ENCODE assay signal across 28 cellular contexts in the genomic region with DNA sequence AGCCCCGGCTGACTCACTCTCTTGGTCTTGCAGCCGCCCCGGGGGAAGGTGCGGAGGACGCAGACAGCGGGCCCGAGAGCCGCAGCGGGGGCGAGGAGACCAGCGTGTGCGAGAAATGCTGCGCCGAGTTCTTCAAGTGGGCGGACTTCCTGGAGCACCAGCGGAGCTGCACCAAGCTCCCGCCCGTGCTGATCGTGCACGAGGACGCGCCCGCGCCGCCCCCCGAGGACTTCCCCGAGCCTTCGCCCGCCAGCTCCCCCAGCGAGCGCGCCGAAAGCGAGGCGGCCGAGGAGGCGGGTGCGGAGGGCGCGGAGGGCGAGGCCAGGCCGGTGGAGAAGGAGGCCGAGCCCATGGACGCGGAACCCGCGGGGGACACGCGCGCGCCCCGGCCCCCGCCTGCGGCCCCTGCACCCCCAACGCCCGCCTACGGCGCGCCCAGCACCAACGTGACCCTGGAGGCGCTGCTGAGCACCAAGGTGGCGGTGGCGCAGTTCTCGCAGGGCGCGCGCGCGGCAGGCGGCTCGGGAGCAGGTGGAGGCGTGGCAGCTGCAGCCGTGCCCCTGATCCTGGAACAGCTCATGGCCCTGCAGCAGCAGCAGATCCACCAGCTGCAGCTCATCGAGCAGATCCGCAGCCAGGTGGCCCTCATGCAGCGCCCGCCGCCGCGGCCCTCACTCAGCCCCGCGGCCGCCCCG. TPM values are rescaled to one million over a fixed set of nuclear protein-coding genes. Genes with fewer than 3 reads are reported as not detected.
"Had no signal": no experiment of that assay in that cellular context is flagged by ENCODE, and none has a peak within 500 bp of the region (broad histone marks: within the 10 kb centered on the region; RNA-seq: fewer than 3 reads in every experiment).

No MANE protein-coding gene starts in this region.

- DNase-seq: activated B cell treated with CpG ODN at 0.5 μM for 24 hours; activated CD4-positive, alpha-beta memory T cell treated with anti-CD3 and anti-CD28 coated beads for 36 hours; activated CD4-positive, alpha-beta T cell treated with anti-CD3 and anti-CD28 coated beads for 4 hours; activated CD8-positive, alpha-beta memory T cell treated with anti-CD3 and anti-CD28 coated beads, Interleukin-2, amount 50 U/mL, for 4 hours; activated naive CD4-positive, alpha-beta T cell; activated naive CD8-positive, alpha-beta T cell treated with anti-CD3 and anti-CD28 coated beads for 36 hours; activated T-cell treated with anti-CD3 and anti-CD28 coated beads, Interleukin-2, amount 50 U/mL, for 24 hours; colonic mucosa; dorsolateral prefrontal cortex; effector memory CD8-positive, alpha-beta T cell; mesendoderm; nephron progenitor cell; occipital lobe; small intestine; stimulated activated CD4-positive, alpha-beta T cell treated with anti-CD3 and anti-CD28 coated beads, Interleukin-2, amount 100 ng/mL, for 24 hours; stimulated activated naive CD4-positive, alpha-beta T cell; T1000 had no signal

- H3K27ac ChIP-seq: breast epithelium, colonic mucosa, dorsolateral prefrontal cortex, lower lobe of right lung, upper lobe of left lung had no signal

- H3K9me3 ChIP-seq: colonic mucosa, lower lobe of right lung, upper lobe of left lung had no signal

- H3K4me3 Mint-ChIP-seq: activated B cell treated with CpG ODN at 0.5 μM for 24 hours; activated CD4-positive, alpha-beta memory T cell treated with anti-CD3 and anti-CD28 coated beads for 36 hours; activated naive CD8-positive, alpha-beta T cell treated with anti-CD3 and anti-CD28 coated beads for 36 hours; activated T-cell treated with anti-CD3 and anti-CD28 coated beads, Interleukin-2, amount 50 U/mL, for 24 hours; central memory CD8-positive, alpha-beta T cell; effector memory CD8-positive, alpha-beta T cell; nephron progenitor cell; T-helper 1 cell treated with Interleukin-12 subunit alpha and Interleukin-12 subunit beta and Interleukin-4 antibody, amounts not matched to agents 30 μg/mL and 1 μg/mL, for 36 hours had no signal

- FAIRE-seq: small intestine had no signal

- H3K36me3 Mint-ChIP-seq: activated CD4-positive, alpha-beta memory T cell treated with anti-CD3 and anti-CD28 coated beads for 36 hours; activated naive CD8-positive, alpha-beta T cell treated with anti-CD3 and anti-CD28 coated beads for 36 hours had no signal

- ATAC-seq: effector memory CD8-positive, alpha-beta T cell; left lobe of liver; lower lobe of right lung; mucosa of descending colon; sciatic nerve had no signal

- H3K36me3 ChIP-seq: breast epithelium, colonic mucosa, lower lobe of right lung, upper lobe of left lung had no signal

- H3K4me1 ChIP-seq: breast epithelium, colonic mucosa, lower lobe of right lung, upper lobe of left lung had no signal

- H3K4me3 ChIP-seq: breast epithelium, colonic mucosa, dorsolateral prefrontal cortex, lower lobe of right lung, mucosa of descending colon, upper lobe of left lung had no signal

- H3K4me1 Mint-ChIP-seq: activated B cell treated with CpG ODN at 0.5 μM for 24 hours; activated naive CD8-positive, alpha-beta T cell treated with anti-CD3 and anti-CD28 coated beads for 36 hours; central memory CD8-positive, alpha-beta T cell had no signal

- H3K27ac Mint-ChIP-seq: activated B cell treated with CpG ODN at 0.5 μM for 24 hours; activated CD4-positive, alpha-beta memory T cell treated with anti-CD3 and anti-CD28 coated beads for 36 hours; activated naive CD8-positive, alpha-beta T cell treated with anti-CD3 and anti-CD28 coated beads for 36 hours; activated T-cell treated with anti-CD3 and anti-CD28 coated beads, Interleukin-2, amount 50 U/mL, for 24 hours; activated T-helper 2 cell treated with anti-CD3 and anti-CD28 coated beads, Interferon-gamma antibody, Interleukin-2, Interleukin-4, amounts not matched to agents 10 μg/mL and 5 μg/mL and 100 μg/mL, durations not matched to agents 14 hours and 24 hours and 36 hours; effector memory CD8-positive, alpha-beta T cell; T-helper 1 cell treated with Interleukin-12 subunit alpha and Interleukin-12 subunit beta and Interleukin-4 antibody, amounts not matched to agents 30 μg/mL and 1 μg/mL, for 36 hours had no signal

- H3K9me3 Mint-ChIP-seq: activated B cell treated with CpG ODN at 0.5 μM for 24 hours; activated CD4-positive, alpha-beta memory T cell treated with anti-CD3 and anti-CD28 coated beads for 36 hours; activated naive CD8-positive, alpha-beta T cell treated with anti-CD3 and anti-CD28 coated beads for 36 hours; activated T-cell treated with anti-CD3 and anti-CD28 coated beads, Interleukin-2, amount 50 U/mL, for 24 hours; activated T-helper 2 cell treated with anti-CD3 and anti-CD28 coated beads, Interferon-gamma antibody, Interleukin-2, Interleukin-4, amounts not matched to agents 10 μg/mL and 5 μg/mL and 100 μg/mL, durations not matched to agents 14 hours and 24 hours and 36 hours; central memory CD8-positive, alpha-beta T cell; effector memory CD8-positive, alpha-beta T cell; T-helper 1 cell treated with Interleukin-12 subunit alpha and Interleukin-12 subunit beta and Interleukin-4 antibody, amounts not matched to agents 30 μg/mL and 1 μg/mL, for 36 hours had no signal

RNA-seq across cellular contexts. Expression of a gene that starts 12.6 kb away (rescaled TPM):
- total RNA-seq: activated B cell treated with CpG ODN at 0.5 μM for 24 hours; activated CD4-positive, alpha-beta memory T cell treated with anti-CD3 and anti-CD28 coated beads for 36 hours; activated naive CD8-positive, alpha-beta T cell treated with anti-CD3 and anti-CD28 coated beads for 36 hours; activated T-helper 2 cell treated with anti-CD3 and anti-CD28 coated beads, Interferon-gamma antibody, Interleukin-2, Interleukin-4, amounts not matched to agents 10 μg/mL and 5 μg/mL and 100 μg/mL, durations not matched to agents 14 hours and 24 hours and 36 hours; breast epithelium; fibroblast of villous mesenchyme; left lobe of liver; lower lobe of right lung; mucosa of descending colon; subcutaneous adipose tissue had no signal
